10 cellular contexts compared by ENCODE assay signal in genomic region chr22:43848366-43849171, GRCh38. TPM values are rescaled to one million over a fixed set of nuclear protein-coding genes. Genes with fewer than 3 reads are reported as not detected.
DNase-seq lines count a peak whose midpoint lies in the region; ATAC-seq and TF ChIP-seq lines count a peak whose summit lies in the region.
"Had no signal": no experiment of that assay in that cellular context is flagged by ENCODE, and none has a peak within 500 bp of the region (broad histone marks: within the 10 kb centered on the region; RNA-seq: fewer than 3 reads in every experiment).

No MANE protein-coding gene starts in this region.

- no peak for DNase-seq in Right ventricle myocardium inferior (ENCODE audit: missing footprints)
- DNase-seq in right atrium auricular region (ENCODE audit: low spot score): no peak
- DNase-seq in OCI-M1 (lab: John Stamatoyannopoulos, UW): peak; percentile 16
- peak in 2 of 5 donors; percentile 23 to 33 for DNase-seq in heart left ventricle
- peak; percentile 52 for DNase-seq in upper lobe of right lung
- no peak for DNase-seq in activated T-cell treated with anti-CD3 and anti-CD28 coated beads, Interleukin-2, amount 50 U/mL, for 1 hour
- DNase-seq in DMS153 treated with DMSO at 0.1 percent for 48 hours (lab: John Stamatoyannopoulos, UW; ENCODE audit: unreplicated experiment): no peak

- H3K27ac ChIP-seq in right atrium auricular region (no peak overlapping the region), heart left ventricle (no peak overlapping the region), upper lobe of right lung (no peak overlapping the region)

- peak; percentile 61 for ATAC-seq in Right ventricle myocardium inferior
- peak in 3 of 4 donors; percentile 69 to 81 (median 75) for ATAC-seq in heart left ventricle
- ATAC-seq in upper lobe of right lung: no peak
- no peak for ATAC-seq in GM21529 (IDR thresholded peaks at IDR 0.05; ENCODE audit: unreplicated experiment)

- TF ChIP-seq CTCF in right atrium auricular region (IDR thresholded peaks at IDR 0.05) (peak in 1 of 2 donors; percentile 56), heart left ventricle (IDR thresholded peaks at IDR 0.05) (peak; percentile 17 to 59 (median 33)), upper lobe of right lung (IDR thresholded peaks at IDR 0.05) (peak; percentile 16)

- H3K36me3 ChIP-seq in right atrium auricular region: no peaks in the 10 kb centered on the region
- H3K36me3 ChIP-seq in heart left ventricle: no peaks in the 10 kb centered on the region
- no peaks in the 10 kb centered on the region for H3K36me3 ChIP-seq in upper lobe of right lung

- no peaks in the 10 kb centered on the region for H3K27me3 ChIP-seq in right atrium auricular region
- peaks cover 0 to 14% (median 0%) of the 10 kb centered on the region in 9 donors for H3K27me3 ChIP-seq in heart left ventricle
- peaks cover 8% of the 10 kb centered on the region for H3K27me3 ChIP-seq in upper lobe of right lung

- H3K4me3 ChIP-seq in right atrium auricular region: no peak overlapping the region
- no peak overlapping the region for H3K4me3 ChIP-seq in heart left ventricle
- no peak overlapping the region for H3K4me3 ChIP-seq in upper lobe of right lung

- 45 to 56% (median 53%) methylated on average over 11 to 16 of the region's 16 CpGs for WGBS in heart left ventricle, 4 donors

- H3K4me1 ChIP-seq in right atrium auricular region (no peaks in the 10 kb centered on the region), heart left ventricle (no peaks in the 10 kb centered on the region), upper lobe of right lung (no peaks in the 10 kb centered on the region)

- intact Hi-C loops in Right ventricle myocardium inferior (cut with DNase I) (no loop called here), heart left ventricle (cut with DNase I) (no loop called here), upper lobe of right lung (cut with DNase I) (no loop called here)

- H3K9me3 ChIP-seq in right atrium auricular region (no peaks in the 10 kb centered on the region), heart left ventricle (no peaks in the 10 kb centered on the region), upper lobe of right lung (no peaks in the 10 kb centered on the region)

- no peak for TF ChIP-seq POLR2A in heart left ventricle (IDR thresholded peaks at IDR 0.05)

RNA-seq across cellular contexts. Expression of gene SULT4A1, which starts 13.7 kb away (rescaled TPM):
- 0.14 TPM for total RNA-seq in Right ventricle myocardium inferior
- total RNA-seq in right atrium auricular region: under 1 TPM in 1 of 2 donors, not detected in 1; 0.12 TPM
- total RNA-seq in heart left ventricle: under 1 TPM in 3 of 9 donors, not detected in 6; 0.07 to 0.92 (median 0.21) TPM
- under 1 TPM; 0.19 to 0.24 TPM for polyA plus RNA-seq in heart left ventricle
- total RNA-seq in upper lobe of right lung: not detected

RNA-seq across cellular contexts. Expression of gene EFCAB6, which starts 36.5 kb away (rescaled TPM):
- 1.2 TPM for total RNA-seq in Right ventricle myocardium inferior
- total RNA-seq in right atrium auricular region: 1 to 10 TPM; 1.5 TPM
- total RNA-seq in heart left ventricle: 1 to 10 TPM in 8 of 9 donors, under 1 TPM in 1; 0.89 to 2.3 (median 1.6) TPM
- polyA plus RNA-seq in heart left ventricle: under 1 TPM; 0.53 to 0.65 TPM
- 3.6 TPM for total RNA-seq in upper lobe of right lung

RNA-seq across cellular contexts. Expression of gene PNPLA5, which starts 43.2 kb away (rescaled TPM):
- total RNA-seq in Right ventricle myocardium inferior: not detected
- not detected for total RNA-seq in right atrium auricular region
- not detected for total RNA-seq in heart left ventricle
- not detected for polyA plus RNA-seq in heart left ventricle
- total RNA-seq in upper lobe of right lung: not detected
- total RNA-seq: pulmonary artery endothelial cell had no signal
- polyA plus RNA-seq: adipose tissue had no signal

Comparison
In these comparisons a context has a peak if more than half of its experiments do, and no peak if none do; other contexts are left out.
1. ATAC-seq: peak in Right ventricle myocardium inferior (single experiment) and heart left ventricle (3 of 4); none in upper lobe of right lung (single experiment) and GM21529 (single experiment).
2. DNase-seq: peak in OCI-M1 (single experiment) and upper lobe of right lung (single experiment); none in Right ventricle myocardium inferior (single experiment), right atrium auricular region (single experiment), activated T-cell treated with anti-CD3 and anti-CD28 coated beads, Interleukin-2, amount 50 U/mL, for 1 hour (single experiment) and DMS153 treated with DMSO at 0.1 percent for 48 hours (single experiment).